Comparison of ENCODE assay signal across 10 cellular contexts in genomic region chr3:66376568-66376967, GRCh38.
DNase-seq lines count a peak whose midpoint lies in the region; ATAC-seq, FAIRE-seq and TF ChIP-seq lines count a peak whose summit lies in the region.
"Had no signal": no experiment of that assay in that cellular context is flagged by ENCODE, and none has a peak within 500 bp of the region (broad histone marks: within the 10 kb centered on the region; RNA-seq: fewer than 3 reads in every experiment).

No MANE protein-coding gene starts in this region.

- H2AK5ac ChIP-seq in neuronal stem cell (ENCODE audit: low read depth, low read length) = no peak overlapping the region

- H4K8ac ChIP-seq in neuronal stem cell (ENCODE audit: low read depth, low read length) = no peak overlapping the region

- peak; percentile 32 for DNase-seq in Daoy (ENCODE audit: low read depth)
- peak; percentile 65 for DNase-seq in RPMI7951 (ENCODE audit: low read depth)
- peak; percentile 80 to 95 for DNase-seq in fibroblast of lung (ENCODE audit: low read depth in 2 of 2)
- no peak for DNase-seq in psoas muscle
- no peak for DNase-seq in frontal cortex (ENCODE audit: low spot score in 2 of 2)
- DNase-seq in neuronal stem cell (ENCODE audit: low spot score) = no peak
- DNase-seq in activated naive CD4-positive, alpha-beta T cell (lab: John Stamatoyannopoulos, UW) = no peak
- no peak for DNase-seq in amygdala (lab: John Stamatoyannopoulos, UW)
- DNase-seq: effector CD8-positive, alpha-beta T cell had no signal

- H3K4me1 ChIP-seq in fibroblast of lung (ENCODE audit: control insufficient read depth, extremely low read depth, insufficient read depth, low read length) = peaks cover 4% of the 10 kb centered on the region
- H3K4me1 ChIP-seq in psoas muscle = peaks cover 10% of the 10 kb centered on the region
- peaks cover 0 to 4% of the 10 kb centered on the region in 2 donors for H3K4me1 ChIP-seq in neuronal stem cell (ENCODE audit: control insufficient read depth in 2 of 2, insufficient read depth in 1 of 2, low read depth in 1 of 2, low read length in 2 of 2)

- H2BK120ac ChIP-seq in neuronal stem cell (ENCODE audit: low read depth, low read length) = no peak overlapping the region

- no peak overlapping the region for H2BK12ac ChIP-seq in neuronal stem cell (ENCODE audit: low read length)

- H3K4ac ChIP-seq in neuronal stem cell (ENCODE audit: low read length) = no peak overlapping the region

- H3K23ac ChIP-seq in neuronal stem cell (ENCODE audit: low read depth, low read length, poor library complexity) = no peak overlapping the region

- H3K18ac ChIP-seq in neuronal stem cell (ENCODE audit: low read length) = no peak overlapping the region

- H3K27ac ChIP-seq in fibroblast of lung (ENCODE audit: insufficient read depth, low read length) (no peak overlapping the region), psoas muscle (no peak overlapping the region), neuronal stem cell (replicated peaks; ENCODE audit: low read length) (no peak overlapping the region)

- H3K4me3 ChIP-seq in fibroblast of lung (replicated peaks in 1 of 4; ENCODE audit: control extremely low read depth in 1 of 4, insufficient read depth in 1 of 4, low read depth in 3 of 4, low read length in 4 of 4) = no peak overlapping the region
- no peak overlapping the region for H3K4me3 ChIP-seq in psoas muscle
- H3K4me3 ChIP-seq in neuronal stem cell (ENCODE audit: low read length in 2 of 2) = no peak overlapping the region

- H2AFZ ChIP-seq in fibroblast of lung (ENCODE audit: low read length) (no peak overlapping the region), neuronal stem cell (ENCODE audit: low read length) (no peak overlapping the region)

- TF ChIP-seq CTCF in fibroblast of lung (conservative IDR thresholded peaks at IDR 0.05 in 1 of 2, IDR thresholded peaks at IDR 0.05 in 1 of 2; ENCODE audit: low read depth in 1 of 2, low read length in 2 of 2) (no peak), psoas muscle (IDR thresholded peaks at IDR 0.05) (no peak)

- H4K20me1 ChIP-seq in fibroblast of lung (ENCODE audit: control insufficient read depth, extremely low read depth, insufficient read depth, low read length) = no peaks in the 10 kb centered on the region

- H3K27me3 ChIP-seq in fibroblast of lung (ENCODE audit: control insufficient read depth, insufficient read depth, low read length) (no peaks in the 10 kb centered on the region), psoas muscle (ENCODE audit: insufficient read depth in 3 of 3, low read length in 2 of 3) (no peaks in the 10 kb centered on the region), neuronal stem cell (ENCODE audit: control insufficient read depth in 3 of 3, insufficient read depth in 3 of 3, low read depth in 1 of 3, low read length in 3 of 3) (no peaks in the 10 kb centered on the region)

- H3K36me3 ChIP-seq in fibroblast of lung (ENCODE audit: control insufficient read depth, insufficient read depth, low read length) = peaks cover 8% of the 10 kb centered on the region
- peaks cover 5 to 55% of the 10 kb centered on the region in 2 donors for H3K36me3 ChIP-seq in psoas muscle (ENCODE audit: insufficient read depth in 1 of 2, low read depth in 1 of 2)
- H3K36me3 ChIP-seq in neuronal stem cell (replicated peaks in 1 of 2; ENCODE audit: control insufficient read depth in 2 of 2, insufficient read depth in 2 of 2, low read length in 2 of 2) = peaks cover 41 to 96% of the 10 kb centered on the region in 2 donors

- no peak for FAIRE-seq in frontal cortex (lab: Jason Lieb, UNC)
- FAIRE-seq: H1 had no signal

- no peak overlapping the region for H4K91ac ChIP-seq in neuronal stem cell (ENCODE audit: low read depth, low read length, poor library complexity)

- WGBS in psoas muscle, 3 donors = 38 to 76% (median 54%) methylated on average over 2 of the region's 2 CpGs
- WGBS in neuronal stem cell (ENCODE audit: extremely low coverage in 2 of 2, insufficient read length in 2 of 2, insufficient replicate concordance in 1 of 2), 2 donors = no CpG with 5 or more reads among the region's 2 CpGs

- H3K9ac ChIP-seq in fibroblast of lung (ENCODE audit: insufficient read depth, low read length) (no peak overlapping the region), neuronal stem cell (ENCODE audit: low read depth, low read length, poor library complexity) (no peak overlapping the region)

- intact Hi-C loops in psoas muscle (cut with DNase I) = no loop called here

- no peak overlapping the region for H2BK5ac ChIP-seq in neuronal stem cell (ENCODE audit: low read length)

- no peak overlapping the region for H3K4me2 ChIP-seq in fibroblast of lung (ENCODE audit: extremely low read depth, insufficient read depth, low read length)
- no peak overlapping the region for H3K4me2 ChIP-seq in neuronal stem cell (ENCODE audit: insufficient read depth, low read length, poor library complexity, severe bottlenecking)

- ATAC-seq in psoas muscle = peak; percentile 11 to 71 (median 62)

- H3K79me1 ChIP-seq in neuronal stem cell (ENCODE audit: low read depth, low read length) = no peaks in the 10 kb centered on the region

- H3K79me2 ChIP-seq in fibroblast of lung (ENCODE audit: control insufficient read depth, insufficient read depth, low read length) = no peaks in the 10 kb centered on the region

- H3K14ac ChIP-seq in neuronal stem cell (ENCODE audit: low read length) = no peak overlapping the region

- H3K9me3 ChIP-seq in fibroblast of lung (ENCODE audit: control insufficient read depth, insufficient read depth, low read depth, low read length) (no peaks in the 10 kb centered on the region), psoas muscle (no peaks in the 10 kb centered on the region), neuronal stem cell (replicated peaks in 1 of 2; ENCODE audit: control insufficient read depth in 2 of 2, insufficient read depth in 1 of 2, low read depth in 1 of 2, low read length in 2 of 2) (no peaks in the 10 kb centered on the region)

- no peak overlapping the region for H2BK15ac ChIP-seq in neuronal stem cell (ENCODE audit: low read length)

Comparison
In these comparisons a context has a peak if more than half of its experiments do, and no peak if none do; other contexts are left out.
1. DNase-seq: peak in Daoy (single experiment), RPMI7951 (single experiment) and fibroblast of lung (2 of 2); none in psoas muscle (0 of 2), frontal cortex (0 of 2), neuronal stem cell (single experiment), activated naive CD4-positive, alpha-beta T cell (0 of 4) and amygdala (0 of 56).